Comparison of ENCODE assay signal across 15 cellular contexts in the genomic region with DNA sequence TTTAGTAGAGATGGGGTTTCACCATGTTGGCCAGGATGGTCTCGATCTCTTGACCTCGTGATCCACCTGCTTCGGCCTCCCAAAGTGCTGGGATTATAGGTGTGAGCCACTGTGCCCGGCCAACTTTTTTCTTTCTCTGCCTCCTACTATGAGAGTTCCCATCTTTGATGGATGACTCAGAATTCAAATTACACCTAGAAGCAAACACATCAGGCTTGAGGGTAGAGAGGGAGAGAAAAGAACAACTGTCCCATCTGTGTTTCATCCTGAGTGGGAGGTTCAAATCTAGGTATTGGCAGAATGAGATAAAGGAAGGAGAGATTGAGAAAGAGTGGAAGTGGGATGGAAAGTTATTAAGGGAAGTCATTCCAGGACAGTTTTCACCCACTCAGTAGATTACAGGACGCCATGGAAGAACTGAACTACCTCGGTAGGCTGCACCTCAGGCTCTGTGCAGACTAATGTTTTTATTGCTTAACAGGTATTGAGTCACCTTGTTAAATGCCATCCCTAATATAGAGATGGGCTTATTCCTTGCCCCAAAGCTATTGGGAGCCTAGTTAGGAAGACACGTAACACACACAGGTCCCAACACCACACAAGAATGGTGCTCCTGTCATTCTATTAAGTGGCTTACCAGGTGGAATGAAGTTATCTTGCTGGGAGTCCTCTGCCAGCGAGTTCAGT.
DNase-seq lines count a peak whose midpoint lies in the region; ATAC-seq and TF ChIP-seq lines count a peak whose summit lies in the region.
"Had no signal": no experiment of that assay in that cellular context is flagged by ENCODE, and none has a peak within 500 bp of the region (broad histone marks: within the 10 kb centered on the region; RNA-seq: fewer than 3 reads in every experiment).

No MANE protein-coding gene starts in this region.

- H3K36me3 ChIP-seq in HEK293 (ENCODE audit: control insufficient read depth in 2 of 2, insufficient read depth in 1 of 2, low read length in 2 of 2) (no peaks in the 10 kb centered on the region), smooth muscle cell (ENCODE audit: low read depth) (no peaks in the 10 kb centered on the region)
- H3K36me3 ChIP-seq: Peyer's patch had no signal

- DNase-seq in foreskin keratinocyte (peak; percentile 97 to 98), smooth muscle cell (lab: John Stamatoyannopoulos, UW; ENCODE audit: unreplicated experiment) (no peak), NCI-H446 (lab: John Stamatoyannopoulos, UW) (no peak), NCI-H2196 treated with DMSO at 0.1 percent for 48 hours (lab: John Stamatoyannopoulos, UW; ENCODE audit: unreplicated experiment) (no peak)
- DNase-seq: CD8-positive, alpha-beta memory T cell; DMS53; NCI-H146; NCI-H2029 treated with DMSO at 0.1 percent for 48 hours; NCI-H2171; Peyer's patch; Right ventricle myocardium superior had no signal

- no peaks in the 10 kb centered on the region for H3K27me3 ChIP-seq in foreskin keratinocyte
- no peaks in the 10 kb centered on the region for H3K27me3 ChIP-seq in smooth muscle cell (ENCODE audit: low read depth)
- H3K27me3 ChIP-seq: Peyer's patch had no signal

- peaks cover 39% of the 10 kb centered on the region for H3K36me3 Mint-ChIP-seq in brain
- H3K36me3 Mint-ChIP-seq: CD8-positive, alpha-beta memory T cell had no signal

- H3K4me2 ChIP-seq in smooth muscle cell: peak overlapping the region; percentile 21
- H3K4me2 ChIP-seq: A549 had no signal

- peaks cover 6 to 23% (median 16%) of the 10 kb centered on the region in 5 experiments for H3K9me3 Mint-ChIP-seq in brain

- peak overlapping the region in 3 of 5 experiments; percentile 11 to 89 (median 41) for H3K27ac Mint-ChIP-seq in brain
- H3K27ac Mint-ChIP-seq: CD8-positive, alpha-beta memory T cell had no signal

- H3K79me2 ChIP-seq in smooth muscle cell (ENCODE audit: low read depth): no peaks in the 10 kb centered on the region

- H3K9me3 ChIP-seq in HEK293 (ENCODE audit: control insufficient read depth, insufficient read depth, low read depth, low read length): no peaks in the 10 kb centered on the region
- no peaks in the 10 kb centered on the region for H3K9me3 ChIP-seq in smooth muscle cell (replicated peaks; ENCODE audit: low read depth)
- H3K9me3 ChIP-seq: A549, Peyer's patch had no signal

- POLR2A ChIA-PET in HEK293 (lab: Yijun Ruan, JAX): no interaction called here

- H3K27me3 Mint-ChIP-seq in brain: no peaks in the 10 kb centered on the region

- H3K4me3 Mint-ChIP-seq in brain: no peak overlapping the region
- H3K4me3 Mint-ChIP-seq: CD8-positive, alpha-beta memory T cell had no signal

- ATAC-seq in foreskin keratinocyte (peak; percentile 95), HG03439 (IDR thresholded peaks at IDR 0.05; ENCODE audit: unreplicated experiment) (no peak)
- ATAC-seq: A549 had no signal

- no peak overlapping the region for H2AFZ ChIP-seq in smooth muscle cell (ENCODE audit: low read depth)

- peaks cover 11% of the 10 kb centered on the region for H3F3A ChIP-seq in smooth muscle cell (ENCODE audit: low read depth)

- H4K20me1 ChIP-seq in smooth muscle cell (ENCODE audit: low read depth): peaks cover 8% of the 10 kb centered on the region

- CTCF ChIA-PET in HEK293 (lab: Yijun Ruan, JAX): no interaction called here

- H3K4me1 ChIP-seq in HEK293 (ENCODE audit: control insufficient read depth, insufficient read depth, low read length) (no peaks in the 10 kb centered on the region), foreskin keratinocyte (peaks cover 11% of the 10 kb centered on the region), smooth muscle cell (ENCODE audit: low read depth) (peaks cover 15% of the 10 kb centered on the region)
- H3K4me1 ChIP-seq: Peyer's patch had no signal

- 64% methylated on average over 8 of the region's 8 CpGs for WGBS in smooth muscle cell (ENCODE audit: low lambda C conversion rate)

- H3K4me1 Mint-ChIP-seq in brain: peaks cover 33% of the 10 kb centered on the region
- H3K4me1 Mint-ChIP-seq: CD8-positive, alpha-beta memory T cell had no signal

- H3K27ac ChIP-seq in HEK293 (ENCODE audit: extremely low read depth, low read depth, low read length) (no peak overlapping the region), foreskin keratinocyte (no peak overlapping the region), smooth muscle cell (ENCODE audit: low read depth) (peak overlapping the region; percentile 53)
- H3K27ac ChIP-seq: A549, Peyer's patch had no signal

- H3K4me3 ChIP-seq in HEK293 (ENCODE audit: low read depth, low read length) (no peak overlapping the region), smooth muscle cell (no peak overlapping the region)
- H3K4me3 ChIP-seq: A549, Peyer's patch had no signal

- no peak overlapping the region for H3K9ac ChIP-seq in smooth muscle cell (ENCODE audit: low read depth)

- TF ChIP-seq CTCF in HEK293 (tag by site-specific recombination; IDR thresholded peaks at IDR 0.05): no peak
- no peak for TF ChIP-seq CTCF in brain (conservative IDR thresholded peaks at IDR 0.05)
- TF ChIP-seq CTCF in foreskin keratinocyte (conservative IDR thresholded peaks at IDR 0.05): no peak
- TF ChIP-seq CTCF in smooth muscle cell (IDR thresholded peaks at IDR 0.05; ENCODE audit: borderline replicate concordance, insufficient read depth, poor library complexity, severe bottlenecking): no peak

TF ChIP-seq in HEK293, 187 proteins besides CTCF, POLR2A, EP300 and RAD21:
- TF ChIP-seq ZNF416 (tag by site-specific recombination; IDR thresholded peaks at IDR 0.05): no peak
- TF ChIP-seq ZNF830 (tag by site-specific recombination; IDR thresholded peaks at IDR 0.05; ENCODE audit: low read depth): no peak
- no peak for TF ChIP-seq GFI1B (tag by site-specific recombination; IDR thresholded peaks at IDR 0.05)
- TF ChIP-seq KLF10 (tag by site-specific recombination; IDR thresholded peaks at IDR 0.05): no peak
- TF ChIP-seq EGR2 (tag by site-specific recombination; IDR thresholded peaks at IDR 0.05; ENCODE audit: low read depth): peak; percentile 63
- TF ChIP-seq ZBTB20 (tag by site-specific recombination; IDR thresholded peaks at IDR 0.05): no peak
- TF ChIP-seq TCF7L2 (IDR thresholded peaks at IDR 0.05; ENCODE audit: borderline replicate concordance, low read depth, low read length): no peak
- TF ChIP-seq MZF1 (tag by site-specific recombination; IDR thresholded peaks at IDR 0.05; ENCODE audit: borderline replicate concordance): no peak
TF ChIP-seq in HEK293: peak in this region for 1.

Comparison
In these comparisons a context has a peak if more than half of its experiments do, and no peak if none do; other contexts are left out.
1. DNase-seq: peak in foreskin keratinocyte (2 of 2); none in smooth muscle cell (single experiment), NCI-H446 (0 of 2) and NCI-H2196 treated with DMSO at 0.1 percent for 48 hours (single experiment).